ENCODE assay signal across 1 cellular context in genomic region chr17:79987187-79987889, GRCh38.
TF ChIP-seq lines count a peak whose summit lies in the region.

No MANE protein-coding gene starts in this region.

TF ChIP-seq in SK-N-SH treated with all-trans-retinoic acid at 6 μM for 48 hours, 23 proteins besides CTCF, POLR2A, EP300 and RAD21 (continued from another document):
- TF ChIP-seq POU6F1 (CRISPR knock-in tag; IDR thresholded peaks at IDR 0.05; ENCODE audit: borderline replicate concordance, low read depth) (no peak), TSHZ2 (CRISPR knock-in tag; IDR thresholded peaks at IDR 0.05) (no peak), ESRRG (CRISPR knock-in tag; IDR thresholded peaks at IDR 0.05) (no peak), CSRNP3 (CRISPR knock-in tag; IDR thresholded peaks at IDR 0.05) (no peak), PATZ1 (CRISPR knock-in tag; IDR thresholded peaks at IDR 0.05; ENCODE audit: borderline replicate concordance) (no peak)
